Comparison of ENCODE assay signal across 29 cellular contexts in the genomic region with DNA sequence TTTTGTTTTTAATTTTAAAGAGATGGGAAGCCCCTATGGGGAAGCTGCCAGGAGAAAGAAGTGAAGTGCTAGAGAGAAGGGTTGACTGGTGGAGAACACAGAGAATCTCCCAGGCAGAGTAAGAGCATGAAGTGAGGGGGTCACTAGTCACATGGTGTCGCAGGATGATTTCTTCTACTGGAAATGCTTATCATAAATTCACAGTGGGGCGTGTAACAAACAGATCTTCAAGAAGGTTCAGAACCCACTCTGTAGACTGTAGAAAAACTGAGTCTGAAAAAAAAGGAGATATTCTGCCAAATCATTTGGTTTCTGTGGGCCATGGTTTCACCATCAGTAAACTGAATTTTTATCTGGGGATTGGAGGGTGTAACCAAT. TPM values are rescaled to one million over a fixed set of nuclear protein-coding genes. Genes with fewer than 3 reads are reported as not detected.
DNase-seq lines count a peak whose midpoint lies in the region; ATAC-seq and TF ChIP-seq lines count a peak whose summit lies in the region.
"Had no signal": no experiment of that assay in that cellular context is flagged by ENCODE, and none has a peak within 500 bp of the region (broad histone marks: within the 10 kb centered on the region; RNA-seq: fewer than 3 reads in every experiment).

No MANE protein-coding gene starts in this region.

- POLR2A ChIA-PET in activated CD4-positive, alpha-beta memory T cell treated with anti-CD3 and anti-CD28 coated beads for 36 hours (lab: Charles Lee): no interaction called here
- POLR2A ChIA-PET in activated CD4-positive, alpha-beta memory T cell treated with anti-CD3 and anti-CD28 coated beads, Interleukin-2, amount 10 ng/mL, durations not matched to agents 7 days and 5 days (lab: Charles Lee): interaction anchor here (2.9 kb wide), 1 partner anchor 15 kb away, joined by 13 read pairs; a partner anchor contains a TSS

- intact Hi-C loops in activated CD4-positive, alpha-beta memory T cell treated with anti-CD3 and anti-CD28 coated beads for 36 hours (cut with micrococcal nuclease): no loop called here

- DNase-seq in activated CD4-positive, alpha-beta memory T cell treated with anti-CD3 and anti-CD28 coated beads for 36 hours: no peak
- DNase-seq in activated CD4-positive, alpha-beta memory T cell treated with anti-CD3 and anti-CD28 coated beads, Interleukin-2, amount 10 ng/mL, durations not matched to agents 7 days and 5 days: no peak
- peak; percentile 77 for DNase-seq in OCI-M1 (lab: John Stamatoyannopoulos, UW)
- DNase-seq in endothelial cell (ENCODE audit: low spot score): no peak
- no peak for DNase-seq in NCI-H345 treated with DMSO at 0.1 percent for 48 hours (lab: John Stamatoyannopoulos, UW; ENCODE audit: unreplicated experiment)
- DNase-seq in middle frontal gyrus (ENCODE audit: extremely low spot score, low spot score): no peak
- DNase-seq in GF-D8 (lab: John Stamatoyannopoulos, UW): no peak
- DNase-seq: 8988T; activated CD8-positive, alpha-beta memory T cell treated with anti-CD3 and anti-CD28 coated beads for 24 hours; activated T-cell treated with anti-CD3 and anti-CD28 coated beads for 4 hours; amniotic stem cell; cerebellar nuclear complex; dorsolateral prefrontal cortex; mesenchymal stem cell; MV-4-11; NCI-H1436; NCI-H2081; NCI-H69; right cardiac atrium; Right ventricle myocardium superior; stimulated activated CD4-positive, alpha-beta T cell treated with anti-CD3 and anti-CD28 coated beads, Interleukin-1b, Interleukin-23, amount 100 ng/mL, for 48 hours; stomach; tibial artery had no signal

- no peaks in the 10 kb centered on the region for H3K9me3 Mint-ChIP-seq in activated CD4-positive, alpha-beta memory T cell treated with anti-CD3 and anti-CD28 coated beads for 36 hours
- no peaks in the 10 kb centered on the region for H3K9me3 Mint-ChIP-seq in activated CD4-positive, alpha-beta memory T cell treated with anti-CD3 and anti-CD28 coated beads, Interleukin-2, amount 10 ng/mL, durations not matched to agents 7 days and 5 days
- no peaks in the 10 kb centered on the region for H3K9me3 Mint-ChIP-seq in endothelial cell (ENCODE audit: unreplicated experiment)
- H3K9me3 Mint-ChIP-seq in stimulated activated memory B cell treated with anti-CD40 and anti-IgM and Interleukin-4, amounts not matched to agents 10 μg/mL and 1 μg/mL and 100 μg/mL, for 72 hours: no peaks in the 10 kb centered on the region
- H3K9me3 Mint-ChIP-seq: brain, GM23338 had no signal

- no peak for ATAC-seq in stimulated activated memory B cell treated with anti-CD40 and anti-IgM and Interleukin-4, amounts not matched to agents 10 μg/mL and 1 μg/mL and 100 μg/mL, for 72 hours
- ATAC-seq: GM23338, left lobe of liver, Panc1, right cardiac atrium, SK-N-SH treated with all-trans-retinoic acid at 6 μM for 48 hours had no signal

- H3K4me3 Mint-ChIP-seq in activated CD4-positive, alpha-beta memory T cell treated with anti-CD3 and anti-CD28 coated beads for 36 hours: no peak overlapping the region
- no peak overlapping the region for H3K4me3 Mint-ChIP-seq in activated CD4-positive, alpha-beta memory T cell treated with anti-CD3 and anti-CD28 coated beads, Interleukin-2, amount 10 ng/mL, durations not matched to agents 7 days and 5 days
- H3K4me3 Mint-ChIP-seq in endothelial cell (ENCODE audit: unreplicated experiment): peak overlapping the region; percentile 15
- no peak overlapping the region for H3K4me3 Mint-ChIP-seq in stimulated activated memory B cell treated with anti-CD40 and anti-IgM and Interleukin-4, amounts not matched to agents 10 μg/mL and 1 μg/mL and 100 μg/mL, for 72 hours
- H3K4me3 Mint-ChIP-seq: brain, GM23338 had no signal

- no peak for TF ChIP-seq CTCF in endothelial cell (IDR thresholded peaks at IDR 0.05; ENCODE audit: unreplicated experiment)

- no peaks in the 10 kb centered on the region for H3K27me3 Mint-ChIP-seq in activated CD4-positive, alpha-beta memory T cell treated with anti-CD3 and anti-CD28 coated beads for 36 hours
- no peaks in the 10 kb centered on the region for H3K27me3 Mint-ChIP-seq in activated CD4-positive, alpha-beta memory T cell treated with anti-CD3 and anti-CD28 coated beads, Interleukin-2, amount 10 ng/mL, durations not matched to agents 7 days and 5 days
- H3K27me3 Mint-ChIP-seq in endothelial cell (ENCODE audit: unreplicated experiment): no peaks in the 10 kb centered on the region
- no peaks in the 10 kb centered on the region for H3K27me3 Mint-ChIP-seq in stimulated activated memory B cell treated with anti-CD40 and anti-IgM and Interleukin-4, amounts not matched to agents 10 μg/mL and 1 μg/mL and 100 μg/mL, for 72 hours
- H3K27me3 Mint-ChIP-seq: brain had no signal

- peak overlapping the region; percentile 66 for H3K27ac Mint-ChIP-seq in activated CD4-positive, alpha-beta memory T cell treated with anti-CD3 and anti-CD28 coated beads for 36 hours
- H3K27ac Mint-ChIP-seq in activated CD4-positive, alpha-beta memory T cell treated with anti-CD3 and anti-CD28 coated beads, Interleukin-2, amount 10 ng/mL, durations not matched to agents 7 days and 5 days: no peak overlapping the region
- no peak overlapping the region for H3K27ac Mint-ChIP-seq in endothelial cell (ENCODE audit: unreplicated experiment)
- peak overlapping the region; percentile 3 for H3K27ac Mint-ChIP-seq in stimulated activated memory B cell treated with anti-CD40 and anti-IgM and Interleukin-4, amounts not matched to agents 10 μg/mL and 1 μg/mL and 100 μg/mL, for 72 hours
- H3K27ac Mint-ChIP-seq: GM23338 had no signal

- H3K4me1 Mint-ChIP-seq in activated CD4-positive, alpha-beta memory T cell treated with anti-CD3 and anti-CD28 coated beads for 36 hours (ENCODE audit: low read depth): peaks cover 15% of the 10 kb centered on the region
- peaks cover 8% of the 10 kb centered on the region for H3K4me1 Mint-ChIP-seq in activated CD4-positive, alpha-beta memory T cell treated with anti-CD3 and anti-CD28 coated beads, Interleukin-2, amount 10 ng/mL, durations not matched to agents 7 days and 5 days
- no peaks in the 10 kb centered on the region for H3K4me1 Mint-ChIP-seq in endothelial cell (ENCODE audit: unreplicated experiment)
- no peaks in the 10 kb centered on the region for H3K4me1 Mint-ChIP-seq in stimulated activated memory B cell treated with anti-CD40 and anti-IgM and Interleukin-4, amounts not matched to agents 10 μg/mL and 1 μg/mL and 100 μg/mL, for 72 hours
- H3K4me1 Mint-ChIP-seq: GM23338 had no signal

- CTCF ChIA-PET in activated CD4-positive, alpha-beta memory T cell treated with anti-CD3 and anti-CD28 coated beads for 36 hours (lab: Charles Lee): interaction anchor here (1.7 kb wide), 1 partner anchor 126 kb away, joined by 5 read pairs; no protein-coding TSS in a partner anchor
- CTCF ChIA-PET in activated CD4-positive, alpha-beta memory T cell treated with anti-CD3 and anti-CD28 coated beads, Interleukin-2, amount 10 ng/mL, durations not matched to agents 7 days and 5 days (lab: Charles Lee): interaction anchor here (1.6 to 3.0 kb wide), 2 partner anchors 16 to 126 kb away, joined by 7 to 9 read pairs; a partner anchor contains a TSS

- peaks cover 18% of the 10 kb centered on the region for H3K36me3 Mint-ChIP-seq in activated CD4-positive, alpha-beta memory T cell treated with anti-CD3 and anti-CD28 coated beads for 36 hours
- peaks cover 47% of the 10 kb centered on the region for H3K36me3 Mint-ChIP-seq in activated CD4-positive, alpha-beta memory T cell treated with anti-CD3 and anti-CD28 coated beads, Interleukin-2, amount 10 ng/mL, durations not matched to agents 7 days and 5 days (ENCODE audit: low read depth)
- peaks cover 18% of the 10 kb centered on the region for H3K36me3 Mint-ChIP-seq in endothelial cell (ENCODE audit: low read depth, unreplicated experiment)
- peaks cover 19% of the 10 kb centered on the region for H3K36me3 Mint-ChIP-seq in stimulated activated memory B cell treated with anti-CD40 and anti-IgM and Interleukin-4, amounts not matched to agents 10 μg/mL and 1 μg/mL and 100 μg/mL, for 72 hours

RNA-seq across cellular contexts. Expression of a gene that starts 15.1 kb away (rescaled TPM):
- total RNA-seq in activated CD4-positive, alpha-beta memory T cell treated with anti-CD3 and anti-CD28 coated beads for 36 hours: 10 to 100 TPM; 77.9 to 83.0 TPM
- 100 to 1,000 TPM; 110 TPM for total RNA-seq in activated CD4-positive, alpha-beta memory T cell treated with anti-CD3 and anti-CD28 coated beads, Interleukin-2, amount 10 ng/mL, durations not matched to agents 7 days and 5 days
- 138 TPM for total RNA-seq in endothelial cell (ENCODE audit: unreplicated experiment)

RNA-seq across cellular contexts. Expression of a gene that starts 15.2 kb away (rescaled TPM):
- total RNA-seq in activated CD4-positive, alpha-beta memory T cell treated with anti-CD3 and anti-CD28 coated beads for 36 hours: 1 to 10 TPM; 7.3 to 7.8 TPM
- 1 to 10 TPM; 7.4 to 8.6 TPM for total RNA-seq in activated CD4-positive, alpha-beta memory T cell treated with anti-CD3 and anti-CD28 coated beads, Interleukin-2, amount 10 ng/mL, durations not matched to agents 7 days and 5 days
- total RNA-seq in endothelial cell (ENCODE audit: unreplicated experiment): 9.2 TPM

Comparison
In these comparisons a context has a peak if more than half of its experiments do, and no peak if none do; other contexts are left out.
1. H3K27ac Mint-ChIP-seq: peak in activated CD4-positive, alpha-beta memory T cell treated with anti-CD3 and anti-CD28 coated beads for 36 hours (single experiment) and stimulated activated memory B cell treated with anti-CD40 and anti-IgM and Interleukin-4, amounts not matched to agents 10 μg/mL and 1 μg/mL and 100 μg/mL, for 72 hours (single experiment); none in activated CD4-positive, alpha-beta memory T cell treated with anti-CD3 and anti-CD28 coated beads, Interleukin-2, amount 10 ng/mL, durations not matched to agents 7 days and 5 days (single experiment) and endothelial cell (single experiment).